In the genomic region with DNA sequence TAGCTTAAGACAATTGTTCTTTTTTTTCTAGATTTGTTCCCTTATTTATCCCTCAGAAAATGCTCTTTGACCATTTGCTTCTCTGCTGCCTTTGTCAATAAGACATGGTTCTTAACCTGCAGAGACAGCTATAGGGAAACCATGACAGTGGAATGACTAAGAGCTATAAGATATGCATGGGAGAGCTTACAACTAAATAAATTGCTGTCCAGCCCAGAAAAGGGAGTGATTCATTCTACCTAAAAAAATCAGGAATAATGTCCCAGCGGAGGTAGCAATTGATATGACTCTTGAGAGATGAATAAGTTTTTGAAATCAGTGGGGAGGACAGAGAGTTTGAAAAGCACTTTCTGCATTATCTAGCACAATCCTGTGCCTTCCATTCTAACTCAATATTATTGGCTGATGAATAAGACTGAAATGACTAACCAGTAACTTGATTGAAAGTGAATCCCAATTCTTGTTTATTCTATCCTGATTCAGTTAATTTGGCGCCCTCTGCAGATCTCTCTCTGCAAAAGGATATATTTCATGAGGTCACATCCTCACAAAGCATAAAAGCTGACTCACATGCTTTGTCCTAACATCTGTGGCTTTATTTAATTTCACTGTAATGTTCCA, we compare ENCODE assay signal across 10 cellular contexts.
DNase-seq lines count a peak whose midpoint lies in the region; ATAC-seq, FAIRE-seq and TF ChIP-seq lines count a peak whose summit lies in the region.
"Had no signal": no experiment of that assay in that cellular context is flagged by ENCODE, and none has a peak within 500 bp of the region (broad histone marks: within the 10 kb centered on the region; RNA-seq: fewer than 3 reads in every experiment).

No MANE protein-coding gene starts in this region.

- no peak overlapping the region for H3K27ac ChIP-seq in HepG2 (ENCODE audit: extremely low read length, insufficient read depth, low read length)

- H2AFZ ChIP-seq in HepG2 (ENCODE audit: low read length) = no peak overlapping the region

- H3K27me3 ChIP-seq in adipocyte (replicated peaks; ENCODE audit: control insufficient read depth, insufficient read depth, low read length) (peaks cover 3% of the 10 kb centered on the region), HepG2 (ENCODE audit: control insufficient read depth in 1 of 2, insufficient read depth in 2 of 2, low read length in 2 of 2) (no peaks in the 10 kb centered on the region)

- in situ Hi-C loops in HepG2 (cut with HindIII; ENCODE audit: extremely low pct_ligation_motif_present, low pct_unique_long_range_greater_than_20kb) = no loop called here

- H3K9ac ChIP-seq in adipocyte (ENCODE audit: low read length) (no peak overlapping the region), HepG2 (ENCODE audit: insufficient read depth, low read depth, low read length) (no peak overlapping the region)

- 6% methylated on average over 2 of the region's 2 CpGs for WGBS in HepG2 (ENCODE audit: low lambda C conversion rate)

- no peak overlapping the region for H3K4me2 ChIP-seq in HepG2 (ENCODE audit: low read depth, low read length)

- no TSS peak for BruUV-seq in HepG2 (replicated peaks; lab: Mats Ljungman, UMichigan)

- no peak for ATAC-seq in HepG2
- ATAC-seq in left colon = no peak
- no peak for ATAC-seq in GM21528 (IDR thresholded peaks at IDR 0.05; ENCODE audit: low FRiP score, unreplicated experiment)
- ATAC-seq in HG03135 (IDR thresholded peaks at IDR 0.05; ENCODE audit: unreplicated experiment) = no peak
- ATAC-seq: esophagus mucosa, GM12878 had no signal

- no peak for TF ChIP-seq EP300 in HepG2 (IDR thresholded peaks at IDR 0.05; ENCODE audit: low read depth in 2 of 2, low read length in 2 of 2)
- no peak for TF ChIP-seq EP300 in HepG2 (CRISPR knock-in tag; IDR thresholded peaks at IDR 0.05; ENCODE audit: borderline replicate concordance)

- H3K4me1 ChIP-seq in adipocyte (ENCODE audit: control insufficient read depth, insufficient read depth, low read length) = no peaks in the 10 kb centered on the region
- no peaks in the 10 kb centered on the region for H3K4me1 ChIP-seq in HepG2 (ENCODE audit: insufficient read depth, low read length)

- CTCF ChIA-PET in HepG2 (lab: Yijun Ruan, JAX; ENCODE audit: low intra/inter-chr PET ratio, low total read pairs) = no interaction called here

- intact Hi-C loops in HepG2 (cut with micrococcal nuclease; ENCODE audit: unreplicated experiment) = no loop called here
- intact Hi-C loops in left colon (cut with DNase I, micrococcal nuclease) = no loop called here

- H3K36me3 ChIP-seq in adipocyte (ENCODE audit: control insufficient read depth, insufficient read depth, low read length, severe bottlenecking) (no peaks in the 10 kb centered on the region), HepG2 (replicated peaks in 1 of 2; ENCODE audit: control insufficient read depth in 1 of 2, insufficient read depth in 2 of 2, low read length in 2 of 2) (no peaks in the 10 kb centered on the region)

- no peak for TF ChIP-seq POLR2A in HepG2 (IDR thresholded peaks at IDR 0.05; ENCODE audit: insufficient read depth in 1 of 2, low read depth in 2 of 2, low read length in 2 of 2)

- no peaks in the 10 kb centered on the region for H4K20me1 ChIP-seq in HepG2 (ENCODE audit: insufficient read depth, low read length)

- TF ChIP-seq RAD21 in HepG2 (CRISPR knock-in tag; IDR thresholded peaks at IDR 0.05) = no peak

- no peak for FAIRE-seq in HepG2 (lab: Jason Lieb, UNC)
- FAIRE-seq: GM12878 had no signal

- H3K4me3 ChIP-seq in adipocyte (ENCODE audit: low read length) (no peak overlapping the region), HepG2 (replicated peaks in 1 of 3; ENCODE audit: insufficient read depth in 1 of 3, low read depth in 2 of 3, low read length in 3 of 3) (no peak overlapping the region)
- H3K4me3 ChIP-seq: GM12878 had no signal

- peak; percentile 7 for DNase-seq in ELR (ENCODE audit: low read depth)
- DNase-seq in M059J (ENCODE audit: low read depth) = peak; percentile 32
- peak; percentile 7 for DNase-seq in adipocyte (ENCODE audit: low read depth)
- peak; percentile 12 for DNase-seq in HepG2 (ENCODE audit: low spot score)
- DNase-seq in left colon = no peak
- DNase-seq in SW 1271 (lab: John Stamatoyannopoulos, UW) = no peak

- H3K9me3 ChIP-seq in adipocyte (ENCODE audit: control insufficient read depth, low read length) (no peaks in the 10 kb centered on the region), HepG2 (ENCODE audit: low read length) (no peaks in the 10 kb centered on the region)

- no peaks in the 10 kb centered on the region for H3K79me2 ChIP-seq in HepG2 (ENCODE audit: insufficient read depth, low read length)

- POLR2A ChIA-PET in HepG2 (lab: Yijun Ruan, JAX) = no interaction called here

- TF ChIP-seq CTCF in HepG2 (CRISPR knock-in tag; IDR thresholded peaks at IDR 0.05) = peak; percentile 22; the same call in 1 of the 2 replicates

TF ChIP-seq in HepG2, 621 proteins besides CTCF, POLR2A, EP300 and RAD21:
- TF ChIP-seq STAG1 (CRISPR knock-in tag; IDR thresholded peaks at IDR 0.05) (peak; percentile 13; the same call in 1 of the 2 replicates), KAT2B (IDR thresholded peaks at IDR 0.05; ENCODE audit: borderline replicate concordance, low read depth, low read length) (no peak)

Comparison
In these comparisons a context has a peak if more than half of its experiments do, and no peak if none do; other contexts are left out.
1. DNase-seq: peak in ELR (single experiment), M059J (single experiment), adipocyte (single experiment) and HepG2 (single experiment); none in left colon (0 of 2) and SW 1271 (0 of 2).